Comparison of ENCODE assay signal across 14 cellular contexts in genomic region chr12:20807192-20808080, GRCh38. TPM values are rescaled to one million over a fixed set of nuclear protein-coding genes. Genes with fewer than 3 reads are reported as not detected.
DNase-seq lines count a peak whose midpoint lies in the region; ATAC-seq lines count a peak whose summit lies in the region.
"Had no signal": no experiment of that assay in that cellular context is flagged by ENCODE, and none has a peak within 500 bp of the region (broad histone marks: within the 10 kb centered on the region; RNA-seq: fewer than 3 reads in every experiment).

No MANE protein-coding gene starts in this region.

- ATAC-seq in GM21825 (IDR thresholded peaks at IDR 0.05; ENCODE audit: unreplicated experiment): no peak
- ATAC-seq in Right ventricle myocardium inferior: no peak
- ATAC-seq: CD8-positive, alpha-beta T cell had no signal

- peak; percentile 41 for DNase-seq in NCI-H748 (lab: John Stamatoyannopoulos, UW; ENCODE audit: unreplicated experiment)
- no peak for DNase-seq in NCI-H748 treated with DMSO at 0.1 percent for 48 hours (lab: John Stamatoyannopoulos, UW)
- DNase-seq in NCI-H146 treated with DMSO at 0.1 percent for 48 hours (lab: John Stamatoyannopoulos, UW; ENCODE audit: unreplicated experiment): peak; percentile 52
- peak; percentile 39 for DNase-seq in RPMI8226
- no peak for DNase-seq in Right ventricle myocardium inferior (ENCODE audit: missing footprints)
- no peak for DNase-seq in DMS153 (lab: John Stamatoyannopoulos, UW)
- DNase-seq: CD8-positive, alpha-beta T cell; COR-L47; DND-41; GDM1; HFFc6 had no signal

- intact Hi-C loops in Right ventricle myocardium inferior (cut with DNase I): no loop called here

RNA-seq across cellular contexts. Expression of gene SLCO1B3, which starts 3.1 kb away (rescaled TPM):
- not detected for total RNA-seq in Right ventricle myocardium inferior
- total RNA-seq: A673; CD8-positive, alpha-beta T cell; H1; HFFc6 had no signal

Comparison
In these comparisons a context has a peak if more than half of its experiments do, and no peak if none do; other contexts are left out.
1. DNase-seq: peak in NCI-H748 (single experiment), NCI-H146 treated with DMSO at 0.1 percent for 48 hours (single experiment) and RPMI8226 (single experiment); none in NCI-H748 treated with DMSO at 0.1 percent for 48 hours (single experiment), Right ventricle myocardium inferior (single experiment) and DMS153 (single experiment).